In genomic region chr16:1193825-1194581, GRCh38 we compare ENCODE assay signal across 20 cellular contexts. TPM values are rescaled to one million over a fixed set of nuclear protein-coding genes. Genes with fewer than 3 reads are reported as not detected.
DNase-seq lines count a peak whose midpoint lies in the region; ATAC-seq, FAIRE-seq and TF ChIP-seq lines count a peak whose summit lies in the region.
"Had no signal": no experiment of that assay in that cellular context is flagged by ENCODE, and none has a peak within 500 bp of the region (broad histone marks: within the 10 kb centered on the region; RNA-seq: fewer than 3 reads in every experiment).

No MANE protein-coding gene starts in this region.

- no peak for DNase-seq in stimulated activated naive CD8-positive, alpha-beta T cell treated with anti-CD3 and anti-CD28 coated beads, Interleukin-15, amount 100 ng/mL, for 72 hours
- DNase-seq in stimulated activated naive CD8-positive, alpha-beta T cell treated with anti-CD3 and anti-CD28 coated beads, Interleukin-15, Interleukin-2, amounts not matched to agents 100 U/mL and 50 U/mL, for 24 hours, result no peak
- DNase-seq in adrenal gland (peak; percentile 68 to 89 (median 78)), pancreas (no peak), NCI-H1092 treated with DMSO at 0.1 percent for 48 hours (lab: John Stamatoyannopoulos, UW) (no peak), H4 (ENCODE audit: low spot score) (no peak)
- DNase-seq: HCEC 1CT; KG1; NCI-H1048; NCI-H226; NCI-H526; NK-92 treated with Interleukin-12 subunit alpha and Interleukin-12 subunit beta, amount 100 ng/mL, for 24 hours; OCI-M1; RPMI8226 had no signal

- no peak for FAIRE-seq in pancreas (lab: Jason Lieb, UNC)
- FAIRE-seq: GM12892 had no signal

- ATAC-seq in stimulated activated naive CD8-positive, alpha-beta T cell treated with anti-CD3 and anti-CD28 coated beads, Interleukin-15, amount 100 ng/mL, for 72 hours, result peak; percentile 21
- no peak for ATAC-seq in stimulated activated naive CD8-positive, alpha-beta T cell treated with anti-CD3 and anti-CD28 coated beads, Interleukin-15, Interleukin-2, amounts not matched to agents 100 U/mL and 50 U/mL, for 24 hours
- no peak for ATAC-seq in pancreas
- no peak for ATAC-seq in HG03175 (IDR thresholded peaks at IDR 0.05; ENCODE audit: unreplicated experiment)

- no peak overlapping the region for H3K27ac Mint-ChIP-seq in stimulated activated naive CD8-positive, alpha-beta T cell treated with anti-CD3 and anti-CD28 coated beads, Interleukin-15, amount 100 ng/mL, for 72 hours

- H3K4me3 ChIP-seq in adrenal gland (no peak overlapping the region), muscle layer of colon (ENCODE audit: low read depth in 1 of 2, low read length in 2 of 2) (no peak overlapping the region), pancreas (no peak overlapping the region)

- no peaks in the 10 kb centered on the region for H3K36me3 ChIP-seq in adrenal gland (replicated peaks in 1 of 2)
- no peaks in the 10 kb centered on the region for H3K36me3 ChIP-seq in muscle layer of colon (ENCODE audit: insufficient read depth, low read length)
- no peaks in the 10 kb centered on the region for H3K36me3 ChIP-seq in pancreas

- H3K27ac ChIP-seq in adrenal gland (peak overlapping the region in 2 of 5 donors; percentile 67 to 70), muscle layer of colon (ENCODE audit: low read depth, low read length) (peak overlapping the region; percentile 72), pancreas (no peak overlapping the region)
- H3K27ac ChIP-seq: C4-2B had no signal

- no peak overlapping the region for H3K9ac ChIP-seq in muscle layer of colon (ENCODE audit: low read length)

- no peaks in the 10 kb centered on the region for H3K9me3 Mint-ChIP-seq in stimulated activated naive CD8-positive, alpha-beta T cell treated with anti-CD3 and anti-CD28 coated beads, Interleukin-15, amount 100 ng/mL, for 72 hours

- no peaks in the 10 kb centered on the region for H3K27me3 ChIP-seq in adrenal gland
- no peaks in the 10 kb centered on the region for H3K27me3 ChIP-seq in muscle layer of colon (ENCODE audit: control insufficient read depth in 1 of 2, insufficient read depth in 2 of 2, low read length in 2 of 2)
- no peaks in the 10 kb centered on the region for H3K27me3 ChIP-seq in pancreas

- peak in 1 of 2 donors; percentile 11 for TF ChIP-seq POLR2A in adrenal gland (IDR thresholded peaks at IDR 0.05)

- H3K4me1 ChIP-seq in adrenal gland (replicated peaks in 1 of 2), result peaks cover 0 to 12% of the 10 kb centered on the region in 2 donors
- peaks cover 25% of the 10 kb centered on the region for H3K4me1 ChIP-seq in muscle layer of colon (ENCODE audit: insufficient read depth, low read length)
- no peaks in the 10 kb centered on the region for H3K4me1 ChIP-seq in pancreas

- 54 to 65% (median 58%) methylated on average over 10 to 29 of the region's 29 CpGs for WGBS in adrenal gland, 4 donors
- WGBS in pancreas, 2 donors, result 57 to 74% methylated on average over 23 to 29 of the region's 29 CpGs

- no peak for TF ChIP-seq CTCF in adrenal gland (IDR thresholded peaks at IDR 0.05)
- no peak for TF ChIP-seq CTCF in pancreas (IDR thresholded peaks at IDR 0.05)

- H3K9me3 ChIP-seq in adrenal gland (replicated peaks in 1 of 3), result no peaks in the 10 kb centered on the region
- H3K9me3 ChIP-seq in muscle layer of colon (ENCODE audit: low read length), result no peaks in the 10 kb centered on the region
- no peaks in the 10 kb centered on the region for H3K9me3 ChIP-seq in pancreas

- H3K4me3 Mint-ChIP-seq in stimulated activated naive CD8-positive, alpha-beta T cell treated with anti-CD3 and anti-CD28 coated beads, Interleukin-15, amount 100 ng/mL, for 72 hours, result no peak overlapping the region

- H3K27me3 Mint-ChIP-seq in stimulated activated naive CD8-positive, alpha-beta T cell treated with anti-CD3 and anti-CD28 coated beads, Interleukin-15, amount 100 ng/mL, for 72 hours, result peaks cover 18% of the 10 kb centered on the region

- intact Hi-C loops in adrenal gland (cut with DNase I) (loop anchor here in 1 of 2 donors (1.0 kb wide), 1 partner anchor 88 kb away; no protein-coding TSS in a partner anchor), pancreas (cut with DNase I) (loop anchor here in 1 of 3 donors (1.0 to 10.0 kb wide), 2 partner anchors 88 to 379 kb away; no protein-coding TSS in a partner anchor)

- H3K4me1 Mint-ChIP-seq in stimulated activated naive CD8-positive, alpha-beta T cell treated with anti-CD3 and anti-CD28 coated beads, Interleukin-15, amount 100 ng/mL, for 72 hours, result peaks cover 15% of the 10 kb centered on the region

RNA-seq across cellular contexts. Expression of gene TPSG1, which starts 31.1 kb away (rescaled TPM):
- 1 to 10 TPM in 1 of 8 donors, under 1 TPM in 2, not detected in 5; 0.18 to 5.5 (median 0.29) TPM for total RNA-seq in adrenal gland
- 1 to 10 TPM in 1 of 3 donors, under 1 TPM in 1, not detected in 1; 0.34 to 2.7 TPM for polyA plus RNA-seq in adrenal gland
- total RNA-seq in pancreas, result under 1 TPM in 1 of 6 donors, not detected in 5; 0.26 TPM
- under 1 TPM in 1 of 2 donors, not detected in 1; 0.12 TPM for polyA plus RNA-seq in pancreas
- 0.88 and 1.1 TPM in 2 replicates for total RNA-seq in H4 (2014; rRNA removed; shearing (Covaris generic))
- total RNA-seq: A673, M059J had no signal

RNA-seq across cellular contexts. Expression of gene TPSB2, which starts 36.0 kb away (rescaled TPM):
- total RNA-seq in adrenal gland (1 to 10 TPM in 2 of 8 donors, under 1 TPM in 3, not detected in 3; 0.54 to 6.6 (median 0.78) TPM), pancreas (1 to 10 TPM in 5 of 6 donors, under 1 TPM in 1; 0.69 to 9.9 (median 4.8) TPM)
- polyA plus RNA-seq in adrenal gland (1 to 10 TPM in 1 of 3 donors, under 1 TPM in 1, not detected in 1; 0.32 to 5.1 TPM), pancreas (10 to 100 TPM in 1 of 2 donors, 1 to 10 TPM in 1; 2.4 to 12.2 TPM)
- 0.17 TPM in 1 of 2 replicates, not detected in the other for total RNA-seq in H4 (2014; rRNA removed; shearing (Covaris generic))
- total RNA-seq: M059J had no signal

RNA-seq across cellular contexts. Expression of gene CACNA1H, which starts 41.1 kb away (rescaled TPM):
- total RNA-seq in adrenal gland (100 to 1,000 TPM in 1 of 8 donors, 10 to 100 TPM in 7; 25.1 to 121 (median 41.7) TPM), pancreas (1 to 10 TPM; 2.5 to 5.4 (median 3.6) TPM)
- polyA plus RNA-seq in adrenal gland (10 to 100 TPM; 20.1 to 36.2 (median 21.7) TPM), pancreas (10 to 100 TPM; 12.8 to 20.5 TPM)
- 1.4 and 2.0 TPM in 2 replicates for total RNA-seq in H4 (2014; rRNA removed; shearing (Covaris generic))

RNA-seq across cellular contexts. Expression of gene TPSAB1, which starts 46.5 kb away (rescaled TPM):
- total RNA-seq in adrenal gland (1 to 10 TPM in 3 of 8 donors, under 1 TPM in 3, not detected in 2; 0.41 to 4.7 (median 1.0) TPM), pancreas (10 to 100 TPM in 1 of 6 donors, 1 to 10 TPM in 5; 1.1 to 17.0 (median 4.9) TPM)
- polyA plus RNA-seq in adrenal gland (1 to 10 TPM in 1 of 3 donors, under 1 TPM in 1, not detected in 1; 0.48 to 4.8 TPM), pancreas (10 to 100 TPM in 1 of 2 donors, 1 to 10 TPM in 1; 1.3 to 14.5 TPM)
- not detected in 2 replicates for total RNA-seq in H4 (2014; rRNA removed; shearing (Covaris generic))
- total RNA-seq: M059J had no signal

Comparison
In these comparisons a context has a peak if more than half of its experiments do, and no peak if none do; other contexts are left out.
1. DNase-seq: peak in adrenal gland (7 of 7); none in stimulated activated naive CD8-positive, alpha-beta T cell treated with anti-CD3 and anti-CD28 coated beads, Interleukin-15, amount 100 ng/mL, for 72 hours (0 of 2), stimulated activated naive CD8-positive, alpha-beta T cell treated with anti-CD3 and anti-CD28 coated beads, Interleukin-15, Interleukin-2, amounts not matched to agents 100 U/mL and 50 U/mL, for 24 hours (single experiment), pancreas (0 of 6), NCI-H1092 treated with DMSO at 0.1 percent for 48 hours (single experiment) and H4 (single experiment).